ENCODE assay signal across 8 cellular contexts in the genomic region with DNA sequence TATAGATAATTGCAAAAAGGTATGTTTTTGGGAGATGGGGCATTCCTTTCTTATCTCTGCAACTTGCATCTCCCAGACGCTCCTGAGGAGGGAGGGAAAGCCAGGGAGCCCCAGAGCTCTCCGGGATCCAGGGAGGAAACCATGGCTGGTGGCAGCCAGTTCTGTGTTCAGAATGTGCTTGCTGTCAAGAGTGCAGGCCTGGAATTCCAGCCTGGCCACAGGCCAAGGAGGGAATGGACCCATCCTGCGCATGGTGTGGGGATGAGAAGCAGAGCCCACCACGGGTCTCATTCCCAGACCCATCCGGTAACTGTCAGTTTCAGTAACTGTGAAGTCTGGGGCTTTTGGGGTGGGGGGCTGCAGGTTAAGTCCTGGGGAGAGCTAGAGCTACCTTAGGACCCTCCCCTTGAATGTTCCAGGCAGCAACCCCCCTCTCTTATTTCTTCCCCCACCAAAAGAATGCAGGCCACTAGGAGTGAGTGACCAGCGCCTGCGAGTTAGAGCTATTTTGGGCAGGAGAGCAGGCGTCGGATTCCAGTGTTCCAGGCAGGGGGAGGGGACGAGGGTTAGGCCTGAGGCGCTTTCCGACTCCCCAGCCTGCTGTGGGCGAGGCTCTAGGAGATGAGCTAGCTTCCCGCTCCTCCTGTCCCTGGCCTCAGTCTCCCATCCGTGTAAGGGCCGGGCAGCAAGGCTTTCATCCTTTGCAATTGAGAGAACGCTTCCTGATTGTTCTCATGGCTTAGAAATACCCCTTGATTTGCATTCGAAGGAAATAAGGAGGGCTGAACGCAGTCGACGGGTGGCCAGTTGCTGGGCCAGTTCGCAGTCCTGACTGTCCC. TPM values are rescaled to one million over a fixed set of nuclear protein-coding genes. Genes with fewer than 3 reads are reported as not detected.
DNase-seq lines count a peak whose midpoint lies in the region; ATAC-seq and TF ChIP-seq lines count a peak whose summit lies in the region.

No MANE protein-coding gene starts in this region.

- TF ChIP-seq CTCF in PC-9 (conservative IDR thresholded peaks at IDR 0.05) (no peak), coronary artery (IDR thresholded peaks at IDR 0.05) (no peak)

- peak; percentile 2 for ATAC-seq in GM21528 (IDR thresholded peaks at IDR 0.05; ENCODE audit: low FRiP score, unreplicated experiment)
- ATAC-seq in stimulated activated naive CD8-positive, alpha-beta T cell treated with anti-CD3 and anti-CD28 coated beads, Interleukin-15, Interleukin-2, amounts not matched to agents 100 U/mL and 50 U/mL, for 24 hours, result no peak

- intact Hi-C loops in PC-9 (cut with micrococcal nuclease; ENCODE audit: unreplicated experiment), result no loop called here

- H3K4me2 ChIP-seq in PC-9, result peak overlapping the region; percentile 79

- no peaks in the 10 kb centered on the region for H3K9me2 ChIP-seq in PC-9 (ENCODE audit: insufficient read depth)

- no peaks in the 10 kb centered on the region for H3K9me3 ChIP-seq in PC-9 (ENCODE audit: insufficient read depth, low read depth)

- POLR2A ChIA-PET in PC-9 (lab: Charles Lee; ENCODE audit: unreplicated experiment), result interaction anchor here (0.6 to 0.9 kb wide), 9 partner anchors 17 to 1245 kb away, joined by 3 to 10 read pairs (median 3); a partner anchor contains a TSS

- H4K20me1 ChIP-seq in PC-9 (ENCODE audit: insufficient read depth), result no peaks in the 10 kb centered on the region

- peak overlapping the region; percentile 85 for H2AFZ ChIP-seq in PC-9

- H3K27ac ChIP-seq in PC-9, result peak overlapping the region; percentile 76
- H3K27ac ChIP-seq in coronary artery, result peak overlapping the region; percentile 87 to 96

- peak overlapping the region; percentile 53 for H3K4me3 ChIP-seq in PC-9
- peak overlapping the region; percentile 76 for H3K4me3 ChIP-seq in coronary artery

- no peaks in the 10 kb centered on the region for H3K27me3 ChIP-seq in PC-9 (ENCODE audit: insufficient read depth, low read depth)

- DNase-seq in Ammon's horn (ENCODE audit: low spot score) (peak; percentile 64), PC-9 (peak; percentile 70 to 83), coronary artery (ENCODE audit: low spot score) (peak; percentile 91), left kidney (ENCODE audit: low read depth, low spot score) (peak; percentile 94), T-helper 9 cell (no peak)
- peak; percentile 20 for DNase-seq in stimulated activated naive CD8-positive, alpha-beta T cell treated with anti-CD3 and anti-CD28 coated beads, Interleukin-15, Interleukin-2, amounts not matched to agents 100 U/mL and 50 U/mL, for 24 hours
- no peak for DNase-seq in stimulated activated naive CD4-positive, alpha-beta T cell treated with Interleukin-2 at 50 U/mL for 16 hours (lab: John Stamatoyannopoulos, UW)

- H3F3A ChIP-seq in PC-9 (ENCODE audit: insufficient read depth, low read depth), result peaks cover 36% of the 10 kb centered on the region

- BruUV-seq in PC-9 (replicated peaks; lab: Mats Ljungman, UMichigan), result TSS peak; percentile 90

- H3K36me3 ChIP-seq in PC-9 (ENCODE audit: low read depth), result no peaks in the 10 kb centered on the region

- CTCF ChIA-PET in PC-9 (lab: Charles Lee), result interaction anchor here (0.6 to 1.4 kb wide), 2 partner anchors 15 to 141 kb away, joined by 7 to 10 read pairs; no protein-coding TSS in a partner anchor

- peaks cover 36% of the 10 kb centered on the region for H3K79me2 ChIP-seq in PC-9 (ENCODE audit: low read depth)

- peaks cover 48% of the 10 kb centered on the region for H3K4me1 ChIP-seq in PC-9 (replicated peaks; ENCODE audit: insufficient read depth)

RNA-seq across cellular contexts. Expression of a gene that starts 0.8 kb away (rescaled TPM):
- 156 and 206 TPM in 2 replicates for total RNA-seq in PC-9 (2021)

RNA-seq across cellular contexts. Expression of a gene that starts 40.1 kb away (rescaled TPM):
- 14.6 and 23.7 TPM in 2 replicates for total RNA-seq in PC-9 (2021)

RNA-seq across cellular contexts. Expression of a gene that starts 47.0 kb away (rescaled TPM):
- 12.9 and 17.6 TPM in 2 replicates for total RNA-seq in PC-9 (2021)

RNA-seq across cellular contexts. Expression of a gene that starts 57.0 kb away (rescaled TPM):
- 17.0 and 17.2 TPM in 2 replicates for total RNA-seq in PC-9 (2021)

RNA-seq across cellular contexts. Expression of a gene that starts 57.5 kb away (rescaled TPM):
- 413 and 416 TPM in 2 replicates for total RNA-seq in PC-9 (2021)

Comparison
In these comparisons a context has a peak if more than half of its experiments do, and no peak if none do; other contexts are left out.
1. DNase-seq: peak in Ammon's horn (single experiment), PC-9 (2 of 2), coronary artery (single experiment), left kidney (single experiment) and stimulated activated naive CD8-positive, alpha-beta T cell treated with anti-CD3 and anti-CD28 coated beads, Interleukin-15, Interleukin-2, amounts not matched to agents 100 U/mL and 50 U/mL, for 24 hours (single experiment); none in T-helper 9 cell (single experiment) and stimulated activated naive CD4-positive, alpha-beta T cell treated with Interleukin-2 at 50 U/mL for 16 hours (single experiment).